8 cellular contexts compared by ENCODE assay signal in the genomic region with DNA sequence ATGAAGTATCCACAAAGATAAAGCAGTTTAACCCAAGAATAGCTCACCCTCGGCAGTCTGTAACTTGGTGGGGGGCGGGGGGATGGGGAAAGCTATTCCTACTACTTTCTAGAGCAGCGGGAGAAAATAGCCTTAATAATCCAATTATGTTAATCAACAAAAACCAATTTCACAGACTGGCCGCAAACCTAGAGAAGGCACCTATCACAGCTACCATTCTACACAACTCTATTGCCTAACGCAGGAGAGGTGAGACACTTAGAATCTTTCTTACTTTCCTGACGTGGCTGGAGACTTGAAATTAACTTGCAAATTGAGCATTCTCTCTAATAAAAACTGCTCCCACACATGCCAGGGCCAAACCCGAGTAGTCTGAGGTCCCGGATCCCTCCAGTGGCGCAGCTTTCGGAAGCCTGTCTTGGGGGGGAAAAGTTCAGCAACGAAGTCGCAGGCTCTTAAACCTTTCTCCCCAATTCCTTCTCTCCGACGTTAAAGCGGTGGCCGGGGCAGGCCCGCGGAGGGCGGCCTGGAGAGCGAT. TPM values are rescaled to one million over a fixed set of nuclear protein-coding genes. Genes with fewer than 3 reads are reported as not detected.
DNase-seq lines count a peak whose midpoint lies in the region; ATAC-seq and TF ChIP-seq lines count a peak whose summit lies in the region.

No MANE protein-coding gene starts in this region.

- H3K27me3 ChIP-seq in left ventricle myocardium inferior (ENCODE audit: low read depth) (no peaks in the 10 kb centered on the region), neural cell (ENCODE audit: insufficient read depth, low read depth, low read length) (no peaks in the 10 kb centered on the region)
- H3K27me3 ChIP-seq in effector memory CD4-positive, alpha-beta T cell (replicated peaks; ENCODE audit: control insufficient read depth, insufficient read depth, low read length, poor library complexity, severe bottlenecking), result no peaks in the 10 kb centered on the region

- no peak for TF ChIP-seq CTCF in left ventricle myocardium inferior (IDR thresholded peaks at IDR 0.05; ENCODE audit: borderline replicate concordance)
- TF ChIP-seq CTCF in neural cell (IDR thresholded peaks at IDR 0.05; ENCODE audit: poor library complexity, severe bottlenecking), result no peak

- no peaks in the 10 kb centered on the region for H4K20me1 ChIP-seq in neural cell (ENCODE audit: insufficient read depth)

- intact Hi-C loops in left ventricle myocardium inferior (cut with micrococcal nuclease), result no loop called here
- intact Hi-C loops in left ventricle myocardium superior (cut with micrococcal nuclease), result no loop called here

- peaks cover 25% of the 10 kb centered on the region for H3K36me3 ChIP-seq in left ventricle myocardium inferior
- H3K36me3 ChIP-seq in effector memory CD4-positive, alpha-beta T cell (ENCODE audit: control insufficient read depth, insufficient read depth, low read length), result peaks cover 24% of the 10 kb centered on the region
- H3K36me3 ChIP-seq in neural cell (ENCODE audit: insufficient read depth, low read length), result peaks cover 8% of the 10 kb centered on the region

- no peak for TF ChIP-seq EP300 in neural cell (conservative IDR thresholded peaks at IDR 0.05; ENCODE audit: poor library complexity, severe bottlenecking)

- H3K4me3 ChIP-seq in left ventricle myocardium inferior, result peak overlapping the region; percentile 93
- H3K4me3 ChIP-seq in effector memory CD4-positive, alpha-beta T cell (ENCODE audit: insufficient read depth, low read depth, low read length, poor library complexity, severe bottlenecking), result peak overlapping the region; percentile 100
- H3K4me3 ChIP-seq in neural cell (ENCODE audit: low read length), result peak overlapping the region; percentile 98

- no peaks in the 10 kb centered on the region for H3F3A ChIP-seq in neural cell (ENCODE audit: insufficient read depth, low read length, poor library complexity, severe bottlenecking)

- no peak for ATAC-seq in left ventricle myocardium superior
- no peak for ATAC-seq in HG03280 (IDR thresholded peaks at IDR 0.05; ENCODE audit: unreplicated experiment)
- no peak for ATAC-seq in GM18907 (IDR thresholded peaks at IDR 0.05; ENCODE audit: unreplicated experiment)

- DNase-seq in left ventricle myocardium inferior (no peak), left ventricle myocardium superior (no peak), NCI-H82 treated with DMSO at 0.1 percent for 48 hours (lab: John Stamatoyannopoulos, UW; ENCODE audit: unreplicated experiment) (peak; percentile 94), UCSD-AML1 (lab: John Stamatoyannopoulos, UW; ENCODE audit: unreplicated experiment) (no peak)
- DNase-seq in effector memory CD4-positive, alpha-beta T cell, result no peak

- H3K9me3 ChIP-seq in left ventricle myocardium inferior (replicated peaks) (no peaks in the 10 kb centered on the region), neural cell (ENCODE audit: low read length) (no peaks in the 10 kb centered on the region)
- H3K9me3 ChIP-seq in effector memory CD4-positive, alpha-beta T cell (ENCODE audit: control insufficient read depth, low read length), result no peaks in the 10 kb centered on the region

- H2AFZ ChIP-seq in neural cell (ENCODE audit: low read depth, low read length), result peak overlapping the region; percentile 40

- peak overlapping the region; percentile 87 for H3K9ac ChIP-seq in neural cell (ENCODE audit: low read length)

- H3K9me2 ChIP-seq in neural cell (ENCODE audit: insufficient read depth, low read length), result no peaks in the 10 kb centered on the region

- H3K27ac ChIP-seq in left ventricle myocardium inferior (replicated peaks), result peak overlapping the region; percentile 96
- peak overlapping the region; percentile 90 for H3K27ac ChIP-seq in effector memory CD4-positive, alpha-beta T cell (ENCODE audit: insufficient read depth, low read length, poor library complexity, severe bottlenecking)
- H3K27ac ChIP-seq in neural cell (ENCODE audit: low read length), result peak overlapping the region; percentile 84

- peaks cover 43% of the 10 kb centered on the region for H3K79me2 ChIP-seq in neural cell (replicated peaks; ENCODE audit: insufficient read depth, low read length)

- no peak for TF ChIP-seq RAD21 in neural cell (conservative IDR thresholded peaks at IDR 0.05)

- H3K4me2 ChIP-seq in neural cell (ENCODE audit: low read length), result peak overlapping the region; percentile 56

- peaks cover 37% of the 10 kb centered on the region for H3K4me1 ChIP-seq in left ventricle myocardium inferior
- peaks cover 5% of the 10 kb centered on the region for H3K4me1 ChIP-seq in effector memory CD4-positive, alpha-beta T cell (ENCODE audit: control insufficient read depth, insufficient read depth, low read length, poor library complexity, severe bottlenecking)

TF ChIP-seq in neural cell, 6 proteins besides CTCF, POLR2A, EP300 and RAD21:
- TF ChIP-seq MXI1 (conservative IDR thresholded peaks at IDR 0.05; ENCODE audit: poor library complexity, severe bottlenecking) (no peak), TAF1 (IDR thresholded peaks at IDR 0.05; ENCODE audit: low read depth) (no peak), POLR2AphosphoS5 (IDR thresholded peaks at IDR 0.05) (no peak), SMC3 (conservative IDR thresholded peaks at IDR 0.05; ENCODE audit: poor library complexity) (no peak)
- TF ChIP-seq, protein P1, sequence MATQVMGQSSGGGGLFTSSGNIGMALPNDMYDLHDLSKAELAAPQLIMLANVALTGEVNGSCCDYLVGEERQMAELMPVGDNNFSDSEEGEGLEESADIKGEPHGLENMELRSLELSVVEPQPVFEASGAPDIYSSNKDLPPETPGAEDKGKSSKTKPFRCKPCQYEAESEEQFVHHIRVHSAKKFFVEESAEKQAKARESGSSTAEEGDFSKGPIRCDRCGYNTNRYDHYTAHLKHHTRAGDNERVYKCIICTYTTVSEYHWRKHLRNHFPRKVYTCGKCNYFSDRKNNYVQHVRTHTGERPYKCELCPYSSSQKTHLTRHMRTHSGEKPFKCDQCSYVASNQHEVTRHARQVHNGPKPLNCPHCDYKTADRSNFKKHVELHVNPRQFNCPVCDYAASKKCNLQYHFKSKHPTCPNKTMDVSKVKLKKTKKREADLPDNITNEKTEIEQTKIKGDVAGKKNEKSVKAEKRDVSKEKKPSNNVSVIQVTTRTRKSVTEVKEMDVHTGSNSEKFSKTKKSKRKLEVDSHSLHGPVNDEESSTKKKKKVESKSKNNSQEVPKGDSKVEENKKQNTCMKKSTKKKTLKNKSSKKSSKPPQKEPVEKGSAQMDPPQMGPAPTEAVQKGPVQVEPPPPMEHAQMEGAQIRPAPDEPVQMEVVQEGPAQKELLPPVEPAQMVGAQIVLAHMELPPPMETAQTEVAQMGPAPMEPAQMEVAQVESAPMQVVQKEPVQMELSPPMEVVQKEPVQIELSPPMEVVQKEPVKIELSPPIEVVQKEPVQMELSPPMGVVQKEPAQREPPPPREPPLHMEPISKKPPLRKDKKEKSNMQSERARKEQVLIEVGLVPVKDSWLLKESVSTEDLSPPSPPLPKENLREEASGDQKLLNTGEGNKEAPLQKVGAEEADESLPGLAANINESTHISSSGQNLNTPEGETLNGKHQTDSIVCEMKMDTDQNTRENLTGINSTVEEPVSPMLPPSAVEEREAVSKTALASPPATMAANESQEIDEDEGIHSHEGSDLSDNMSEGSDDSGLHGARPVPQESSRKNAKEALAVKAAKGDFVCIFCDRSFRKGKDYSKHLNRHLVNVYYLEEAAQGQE (IDR thresholded peaks at IDR 0.05; ENCODE audit: borderline replicate concordance), result no peak

RNA-seq across cellular contexts. Expression of a gene that starts 0.8 kb away (rescaled TPM):
- total RNA-seq in left ventricle myocardium inferior, result 22.1 TPM
- total RNA-seq in left ventricle myocardium superior, result 18.2 TPM
- polyA plus RNA-seq in neural cell, result 13.9 and 17.5 TPM in 2 replicates
- polyA minus RNA-seq in neural cell, result 29.7 and 30.7 TPM in 2 replicates

RNA-seq across cellular contexts. Expression of a gene that starts 0.9 kb away (rescaled TPM):
- total RNA-seq in left ventricle myocardium inferior (8.2 TPM), left ventricle myocardium superior (7.6 TPM)
- 30.0 and 69.0 TPM in 2 replicates for polyA plus RNA-seq in neural cell
- 43.6 and 45.3 TPM in 2 replicates for polyA minus RNA-seq in neural cell

RNA-seq across cellular contexts. Expression of a gene that starts 33.4 kb away (rescaled TPM):
- 19.0 TPM for total RNA-seq in left ventricle myocardium inferior
- total RNA-seq in left ventricle myocardium superior, result 23.3 TPM
- polyA plus RNA-seq in neural cell, result 31.8 and 32.5 TPM in 2 replicates
- polyA minus RNA-seq in neural cell, result 34.6 and 41.9 TPM in 2 replicates

RNA-seq across cellular contexts. Expression of a gene that starts 34.5 kb away (rescaled TPM):
- total RNA-seq in left ventricle myocardium inferior, result 24.5 TPM
- total RNA-seq in left ventricle myocardium superior, result 27.0 TPM
- 222 and 281 TPM in 2 replicates for polyA plus RNA-seq in neural cell
- 131 and 149 TPM in 2 replicates for polyA minus RNA-seq in neural cell
